In genomic region chr1:91850708-91851107, GRCh38 we compare ENCODE assay signal across 11 cellular contexts. TPM values are rescaled to one million over a fixed set of nuclear protein-coding genes. Genes with fewer than 3 reads are reported as not detected.
A peak's percentile ranks its signal among the peaks of the same experiment; 100 is the strongest.
DNase-seq lines count a peak whose midpoint lies in the region; ATAC-seq and TF ChIP-seq lines count a peak whose summit lies in the region.
"Had no signal": no experiment of that assay in that cellular context is flagged by ENCODE, and none has a peak within 500 bp of the region (broad histone marks: within the 10 kb centered on the region; RNA-seq: fewer than 3 reads in every experiment).

No MANE protein-coding gene starts in this region.

- no peaks in the 10 kb centered on the region for H3K36me3 ChIP-seq in RWPE2 (ENCODE audit: low read depth)
- H3K36me3 ChIP-seq in mucosa of rectum (ENCODE audit: control insufficient read depth in 2 of 2, insufficient read depth in 2 of 2, low read length in 2 of 2) = no peaks in the 10 kb centered on the region
- no peaks in the 10 kb centered on the region for H3K36me3 ChIP-seq in testis (ENCODE audit: low read depth, missing control alignments)

- WGBS in testis, 2 donors = 55 to 57% methylated on average over 1 of the region's 1 CpG

- intact Hi-C loops in testis (cut with DNase I; ENCODE audit: low total_unique reads) = no loop called here

- DNase-seq in RWPE2 (ENCODE audit: low spot score) (no peak), testis (no peak), NOMO-1 (lab: John Stamatoyannopoulos, UW; ENCODE audit: unreplicated experiment in 2 of 2) (no peak), NCI-H1092 treated with DMSO at 0.1 percent for 48 hours (lab: John Stamatoyannopoulos, UW) (no peak), midbrain (lab: John Stamatoyannopoulos, UW) (no peak)
- DNase-seq: GDM1; Kasumi-1; NK-92 treated with Interleukin-12 subunit alpha and Interleukin-12 subunit beta, amount 100 ng/mL, for 24 hours had no signal

- ATAC-seq in RWPE2 (ENCODE audit: low read depth) (no peak), esophagus mucosa (peak; percentile 24), GM21367 (IDR thresholded peaks at IDR 0.05; ENCODE audit: unreplicated experiment) (no peak)

- no peak for TF ChIP-seq POLR2A in testis (IDR thresholded peaks at IDR 0.05)

- H3K4me1 ChIP-seq in RWPE2 (ENCODE audit: insufficient read depth, poor library complexity, severe bottlenecking) (peaks cover 22% of the 10 kb centered on the region), mucosa of rectum (ENCODE audit: control insufficient read depth in 2 of 2, insufficient read depth in 2 of 2, low read length in 2 of 2) (peaks cover 8 to 21% of the 10 kb centered on the region in 2 donors), testis (peaks cover 18% of the 10 kb centered on the region)

- H3K27me3 ChIP-seq in RWPE2 (ENCODE audit: insufficient read depth, poor library complexity, severe bottlenecking) (no peaks in the 10 kb centered on the region), mucosa of rectum (ENCODE audit: control insufficient read depth in 2 of 2, insufficient read depth in 2 of 2, low read length in 2 of 2) (no peaks in the 10 kb centered on the region), testis (no peaks in the 10 kb centered on the region)

- H3K4me3 ChIP-seq in RWPE2 (ENCODE audit: severe bottlenecking) = no peak overlapping the region
- H3K4me3 ChIP-seq in mucosa of rectum (ENCODE audit: low read length in 2 of 2) = peak overlapping the region in 1 of 2 donors; percentile 56
- H3K4me3 ChIP-seq in testis = no peak overlapping the region

- no peak overlapping the region for H3K9ac ChIP-seq in mucosa of rectum (ENCODE audit: low read depth in 1 of 2, low read length in 2 of 2)

- no peaks in the 10 kb centered on the region for H3K9me3 ChIP-seq in RWPE2 (ENCODE audit: severe bottlenecking)
- H3K9me3 ChIP-seq in mucosa of rectum (ENCODE audit: control insufficient read depth in 2 of 2, low read length in 2 of 2) = no peaks in the 10 kb centered on the region
- H3K9me3 ChIP-seq in testis = no peaks in the 10 kb centered on the region

- no peak for TF ChIP-seq CTCF in RWPE2 (IDR thresholded peaks at IDR 0.05; ENCODE audit: poor library complexity, severe bottlenecking)
- no peak for TF ChIP-seq CTCF in testis (IDR thresholded peaks at IDR 0.05)

- H3K27ac ChIP-seq in RWPE2 (ENCODE audit: poor library complexity, severe bottlenecking) (peak overlapping the region; percentile 44), mucosa of rectum (ENCODE audit: low read depth in 2 of 2, low read length in 2 of 2) (peak overlapping the region; percentile 58 to 62), testis (peak overlapping the region; percentile 77 to 79)

RNA-seq across cellular contexts. Expression of gene TGFBR3, which starts 35.2 kb away (rescaled TPM):
- total RNA-seq in esophagus mucosa = 10.4 TPM
- total RNA-seq in testis = 10 to 100 TPM; 24.0 to 34.7 TPM
- 37.2 TPM for polyA plus RNA-seq in testis (ENCODE audit: insufficient read depth, low read depth, low replicate concordance)
